1 cellular context compared by ENCODE assay signal in genomic region chr16:2874584-2875362, GRCh38.
TF ChIP-seq lines count a peak whose summit lies in the region.

No MANE protein-coding gene starts in this region.

TF ChIP-seq in HepG2, 621 proteins besides CTCF, POLR2A, EP300 and RAD21 (continued from another document and continues in another):
- peak; percentile 89 to 92; a peak in 3 of 4 replicates for TF ChIP-seq HMGXB4 (CRISPR knock-in tag; IDR thresholded peaks at IDR 0.05; ENCODE audit: borderline replicate concordance in 1 of 2, low read depth in 1 of 2)
- no peak for TF ChIP-seq EHMT2 (IDR thresholded peaks at IDR 0.05; ENCODE audit: borderline replicate concordance, low read depth, low read length)
- no peak for TF ChIP-seq U2AF2 (IDR thresholded peaks at IDR 0.05; ENCODE audit: low read depth, low read length)
- TF ChIP-seq BCLAF1 (IDR thresholded peaks at IDR 0.05) = no peak
- TF ChIP-seq ZNF335 (CRISPR knock-in tag; IDR thresholded peaks at IDR 0.05) = no peak
- no peak for TF ChIP-seq ZNF484 (CRISPR knock-in tag; IDR thresholded peaks at IDR 0.05; ENCODE audit: borderline replicate concordance, low read depth)
- TF ChIP-seq ZBTB42 (CRISPR knock-in tag; IDR thresholded peaks at IDR 0.05) = no peak
- TF ChIP-seq ZNF879 (CRISPR knock-in tag; IDR thresholded peaks at IDR 0.05) = no peak
- TF ChIP-seq ZFX (CRISPR knock-in tag; IDR thresholded peaks at IDR 0.05; ENCODE audit: low read depth) = peak; percentile 64
- peak; percentile 53; the same call in 1 of the 2 replicates for TF ChIP-seq MTA1 (CRISPR knock-in tag; IDR thresholded peaks at IDR 0.05; ENCODE audit: borderline replicate concordance)
- TF ChIP-seq, protein P1, sequence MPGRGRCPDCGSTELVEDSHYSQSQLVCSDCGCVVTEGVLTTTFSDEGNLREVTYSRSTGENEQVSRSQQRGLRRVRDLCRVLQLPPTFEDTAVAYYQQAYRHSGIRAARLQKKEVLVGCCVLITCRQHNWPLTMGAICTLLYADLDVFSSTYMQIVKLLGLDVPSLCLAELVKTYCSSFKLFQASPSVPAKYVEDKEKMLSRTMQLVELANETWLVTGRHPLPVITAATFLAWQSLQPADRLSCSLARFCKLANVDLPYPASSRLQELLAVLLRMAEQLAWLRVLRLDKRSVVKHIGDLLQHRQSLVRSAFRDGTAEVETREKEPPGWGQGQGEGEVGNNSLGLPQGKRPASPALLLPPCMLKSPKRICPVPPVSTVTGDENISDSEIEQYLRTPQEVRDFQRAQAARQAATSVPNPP (CRISPR knock-in tag; IDR thresholded peaks at IDR 0.05) = no peak
- TF ChIP-seq MTF1 (CRISPR knock-in tag; IDR thresholded peaks at IDR 0.05) = no peak
- TF ChIP-seq GFI1 (CRISPR knock-in tag; IDR thresholded peaks at IDR 0.05; ENCODE audit: borderline replicate concordance) = 0 out of 2 replicates have a peak, but pooled peaks have one; percentile 24
- no peak for TF ChIP-seq ZBTB21 (CRISPR knock-in tag; IDR thresholded peaks at IDR 0.05)
- no peak for TF ChIP-seq ZNF232 (CRISPR knock-in tag; IDR thresholded peaks at IDR 0.05; ENCODE audit: borderline replicate concordance)
- TF ChIP-seq ZNF383 (CRISPR knock-in tag; IDR thresholded peaks at IDR 0.05; ENCODE audit: borderline replicate concordance) = no peak
- TF ChIP-seq, protein P2, sequence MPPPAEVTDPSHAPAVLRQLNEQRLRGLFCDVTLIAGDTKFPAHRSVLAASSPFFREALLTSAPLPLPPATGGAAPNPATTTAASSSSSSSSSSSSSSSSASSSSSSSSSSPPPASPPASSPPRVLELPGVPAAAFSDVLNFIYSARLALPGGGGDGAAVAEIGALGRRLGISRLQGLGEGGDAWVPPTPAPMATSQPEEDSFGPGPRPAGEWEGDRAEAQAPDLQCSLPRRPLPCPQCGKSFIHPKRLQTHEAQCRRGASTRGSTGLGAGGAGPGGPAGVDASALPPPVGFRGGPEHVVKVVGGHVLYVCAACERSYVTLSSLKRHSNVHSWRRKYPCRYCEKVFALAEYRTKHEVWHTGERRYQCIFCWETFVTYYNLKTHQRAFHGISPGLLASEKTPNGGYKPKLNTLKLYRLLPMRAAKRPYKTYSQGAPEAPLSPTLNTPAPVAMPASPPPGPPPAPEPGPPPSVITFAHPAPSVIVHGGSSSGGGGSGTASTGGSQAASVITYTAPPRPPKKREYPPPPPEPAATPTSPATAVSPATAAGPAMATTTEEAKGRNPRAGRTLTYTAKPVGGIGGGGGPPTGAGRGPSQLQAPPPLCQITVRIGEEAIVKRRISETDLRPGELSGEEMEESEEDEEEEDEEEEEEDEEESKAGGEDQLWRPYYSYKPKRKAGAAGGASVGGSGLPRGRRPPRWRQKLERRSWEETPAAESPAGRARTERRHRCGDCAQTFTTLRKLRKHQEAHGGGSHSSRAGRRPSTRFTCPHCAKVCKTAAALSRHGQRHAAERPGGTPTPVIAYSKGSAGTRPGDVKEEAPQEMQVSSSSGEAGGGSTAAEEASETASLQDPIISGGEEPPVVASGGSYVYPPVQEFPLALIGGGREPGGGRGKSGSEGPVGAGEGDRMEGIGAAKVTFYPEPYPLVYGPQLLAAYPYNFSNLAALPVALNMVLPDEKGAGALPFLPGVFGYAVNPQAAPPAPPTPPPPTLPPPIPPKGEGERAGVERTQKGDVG (CRISPR knock-in tag; IDR thresholded peaks at IDR 0.05; ENCODE audit: borderline replicate concordance) = no peak
- no peak for TF ChIP-seq ZNF138 (CRISPR knock-in tag; IDR thresholded peaks at IDR 0.05; ENCODE audit: low read depth)
- no peak for TF ChIP-seq DR1 (CRISPR knock-in tag; IDR thresholded peaks at IDR 0.05)
- no peak for TF ChIP-seq SOX13 (IDR thresholded peaks at IDR 0.05)
- TF ChIP-seq SOX13 (CRISPR knock-in tag; conservative IDR thresholded peaks at IDR 0.05 in 1 of 2, IDR thresholded peaks at IDR 0.05 in 1 of 2) = no peak; a peak in 1 of 4 replicates
- TF ChIP-seq, protein P3, sequence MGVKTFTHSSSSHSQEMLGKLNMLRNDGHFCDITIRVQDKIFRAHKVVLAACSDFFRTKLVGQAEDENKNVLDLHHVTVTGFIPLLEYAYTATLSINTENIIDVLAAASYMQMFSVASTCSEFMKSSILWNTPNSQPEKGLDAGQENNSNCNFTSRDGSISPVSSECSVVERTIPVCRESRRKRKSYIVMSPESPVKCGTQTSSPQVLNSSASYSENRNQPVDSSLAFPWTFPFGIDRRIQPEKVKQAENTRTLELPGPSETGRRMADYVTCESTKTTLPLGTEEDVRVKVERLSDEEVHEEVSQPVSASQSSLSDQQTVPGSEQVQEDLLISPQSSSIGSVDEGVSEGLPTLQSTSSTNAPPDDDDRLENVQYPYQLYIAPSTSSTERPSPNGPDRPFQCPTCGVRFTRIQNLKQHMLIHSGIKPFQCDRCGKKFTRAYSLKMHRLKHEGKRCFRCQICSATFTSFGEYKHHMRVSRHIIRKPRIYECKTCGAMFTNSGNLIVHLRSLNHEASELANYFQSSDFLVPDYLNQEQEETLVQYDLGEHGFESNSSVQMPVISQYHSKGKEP (CRISPR knock-in tag; IDR thresholded peaks at IDR 0.05) = no peak
- TF ChIP-seq SP140L (CRISPR knock-in tag; IDR thresholded peaks at IDR 0.05; ENCODE audit: borderline replicate concordance) = no peak; the same call in 1 of the 2 replicates
- TF ChIP-seq ZNF207 (IDR thresholded peaks at IDR 0.05; ENCODE audit: borderline replicate concordance) = no peak
- no peak for TF ChIP-seq SNAPC4 (CRISPR knock-in tag; IDR thresholded peaks at IDR 0.05)
- peak; percentile 9; the same call in 1 of the 2 replicates for TF ChIP-seq ADNP (CRISPR knock-in tag; IDR thresholded peaks at IDR 0.05)
- no peak for TF ChIP-seq MAFG (CRISPR knock-in tag; IDR thresholded peaks at IDR 0.05)
- no peak for TF ChIP-seq CREBL2 (CRISPR knock-in tag; IDR thresholded peaks at IDR 0.05; ENCODE audit: borderline replicate concordance)
- TF ChIP-seq TFAP4 (IDR thresholded peaks at IDR 0.05; ENCODE audit: borderline replicate concordance, low read depth) = no peak
- TF ChIP-seq SKI (IDR thresholded peaks at IDR 0.05; ENCODE audit: partially characterized antibody) = peak; percentile 32
- TF ChIP-seq TBL1XR1 (IDR thresholded peaks at IDR 0.05; ENCODE audit: borderline replicate concordance, low read length, partially characterized antibody) = no peak
- no peak for TF ChIP-seq MXD4 (CRISPR knock-in tag; IDR thresholded peaks at IDR 0.05)
- no peak for TF ChIP-seq CBX2 (IDR thresholded peaks at IDR 0.05; ENCODE audit: low read depth, low read length)
- no peak for TF ChIP-seq CBX2 (CRISPR knock-in tag; IDR thresholded peaks at IDR 0.05; ENCODE audit: low read depth)
- no peak for TF ChIP-seq IKZF4 (CRISPR knock-in tag; IDR thresholded peaks at IDR 0.05; ENCODE audit: borderline replicate concordance, low read depth, not compliant biosample characterization)
- no peak for TF ChIP-seq KAT2B (IDR thresholded peaks at IDR 0.05; ENCODE audit: borderline replicate concordance, low read depth, low read length)
- no peak for TF ChIP-seq ZNF550 (CRISPR knock-in tag; IDR thresholded peaks at IDR 0.05; ENCODE audit: borderline replicate concordance)
- TF ChIP-seq NKX3-1 (CRISPR knock-in tag; IDR thresholded peaks at IDR 0.05) = no peak
- TF ChIP-seq ZNF7 (CRISPR knock-in tag; IDR thresholded peaks at IDR 0.05) = no peak
